In genomic region chr1:16057314-16057915, GRCh38 we compare ENCODE assay signal across 15 cellular contexts. TPM values are rescaled to one million over a fixed set of nuclear protein-coding genes. Genes with fewer than 3 reads are reported as not detected.
DNase-seq lines count a peak whose midpoint lies in the region; ATAC-seq, FAIRE-seq and TF ChIP-seq lines count a peak whose summit lies in the region.
"Not testable (repeated sequence)": the region's sequence is repeated elsewhere in the genome, so short reads cannot be mapped to it uniquely, and the experiment has no call there.
"Had no signal": no experiment of that assay in that cellular context is flagged by ENCODE, and none has a peak within 500 bp of the region (broad histone marks: within the 10 kb centered on the region; RNA-seq: fewer than 3 reads in every experiment).

No MANE protein-coding gene starts in this region.

- in situ Hi-C loops in K562 (cut with MboI): not testable (repeated sequence)

- H3K4me2 ChIP-seq in K562 (ENCODE audit: insufficient read depth, low read length): not testable (repeated sequence)

- not testable (repeated sequence) for H3K9me1 ChIP-seq in K562 (ENCODE audit: control insufficient read depth, insufficient read depth, low read length)

- TF ChIP-seq POLR2A in K562 (conservative IDR thresholded peaks at IDR 0.05); right lobe of liver (IDR thresholded peaks at IDR 0.05): not testable (repeated sequence)

- 23% methylated on average over 6 of the region's 7 CpGs for WGBS in K562 (ENCODE audit: insufficient coverage, low coverage, missing lambda C conversion rate)
- WGBS in right lobe of liver (ENCODE audit: insufficient coverage, low coverage, low lambda C conversion rate, missing lambda C conversion rate): 51% methylated on average over 7 of the region's 7 CpGs

- FAIRE-seq in K562 (lab: Jason Lieb, UNC): not testable (repeated sequence)

- not testable (repeated sequence) for H3K36me3 Mint-ChIP-seq in activated CD8-positive, alpha-beta T cell treated with anti-CD3 and anti-CD28 coated beads, Interleukin-2, amount 10 ng/mL, durations not matched to agents 7 days and 5 days (ENCODE audit: low read depth)

- H3K27ac Mint-ChIP-seq in activated CD8-positive, alpha-beta T cell treated with anti-CD3 and anti-CD28 coated beads, Interleukin-2, amount 10 ng/mL, durations not matched to agents 7 days and 5 days: peak overlapping the region; percentile 16

- intact Hi-C loops in K562 (cut with micrococcal nuclease) (loop anchor here (1.0 to 5.0 kb wide), 2 partner anchors 24 to 260 kb away; no protein-coding TSS in a partner anchor), Right ventricle myocardium superior (cut with DNase I) (loop anchor here (2.0 to 10.0 kb wide), 3 partner anchors 25 to 263 kb away; no protein-coding TSS in a partner anchor), right lobe of liver (cut with DNase I) (loop anchor here (5.0 to 10.0 kb wide), 2 partner anchors 50 to 53 kb away; partner anchors contain the start of gene SRARP (in 1 of the 2))

- not testable (repeated sequence) for H2AFZ ChIP-seq in K562 (ENCODE audit: low read depth, low read length)

- H4K20me1 ChIP-seq in K562 (replicated peaks; ENCODE audit: control insufficient read depth, insufficient read depth, low read length): not testable (repeated sequence)

- CTCF ChIA-PET in activated CD8-positive, alpha-beta T cell treated with anti-CD3 and anti-CD28 coated beads, Interleukin-2, amount 10 ng/mL, durations not matched to agents 7 days and 5 days (lab: Charles Lee): interaction anchor here (1.0 to 1.7 kb wide), 2 partner anchors 21 to 266 kb away, joined by 3 to 6 read pairs; no protein-coding TSS in a partner anchor
- CTCF ChIA-PET in K562 (lab: Yijun Ruan, JAX; ENCODE audit: low intra/inter-chr PET ratio): interaction anchor here (3.4 kb wide), 1 partner anchor 49 kb away, joined by 53 read pairs; no protein-coding TSS in a partner anchor

- POLR2A ChIA-PET in activated CD8-positive, alpha-beta T cell treated with anti-CD3 and anti-CD28 coated beads, Interleukin-2, amount 10 ng/mL, durations not matched to agents 7 days and 5 days (lab: Charles Lee): not testable (repeated sequence)
- POLR2A ChIA-PET in K562 (lab: Yijun Ruan, JAX): interaction anchor here (0.6 to 1.2 kb wide), 5 partner anchors 19 to 149 kb away, joined by 3 to 6 read pairs (median 4); no protein-coding TSS in a partner anchor

- not testable (repeated sequence) for H3K9me3 Mint-ChIP-seq in activated CD8-positive, alpha-beta T cell treated with anti-CD3 and anti-CD28 coated beads, Interleukin-2, amount 10 ng/mL, durations not matched to agents 7 days and 5 days (ENCODE audit: insufficient read depth)

- TF ChIP-seq CTCF in K562 (IDR thresholded peaks at IDR 0.05 in 2 of 3, conservative IDR thresholded peaks at IDR 0.05 in 1 of 3; ENCODE audit: insufficient read depth in 2 of 3, low read depth in 1 of 3, low read length in 3 of 3); right lobe of liver (IDR thresholded peaks at IDR 0.05): not testable (repeated sequence)

- not testable (repeated sequence) for TF ChIP-seq RAD21 in K562 (CRISPR knock-in tag; conservative IDR thresholded peaks at IDR 0.05 in 1 of 2, IDR thresholded peaks at IDR 0.05 in 1 of 2)

- not testable (repeated sequence) for H3K27me3 Mint-ChIP-seq in activated CD8-positive, alpha-beta T cell treated with anti-CD3 and anti-CD28 coated beads, Interleukin-2, amount 10 ng/mL, durations not matched to agents 7 days and 5 days (ENCODE audit: low read depth)

- peak; percentile 16 for DNase-seq in OCI-M1 (lab: John Stamatoyannopoulos, UW)
- not testable (repeated sequence) for DNase-seq in activated CD8-positive, alpha-beta T cell treated with anti-CD3 and anti-CD28 coated beads, Interleukin-2, amount 10 ng/mL, durations not matched to agents 7 days and 5 days; K562 (ENCODE audit: extremely low read depth in 1 of 4, low spot score in 3 of 4); Right ventricle myocardium superior; left lobe of liver (ENCODE audit: low spot score); right lobe of liver

- H3K36me3 ChIP-seq in K562 (ENCODE audit: control insufficient read depth, insufficient read depth, low read length); right lobe of liver: not testable (repeated sequence)

- peaks cover 17% of the 10 kb centered on the region for H3K4me1 Mint-ChIP-seq in activated CD8-positive, alpha-beta T cell treated with anti-CD3 and anti-CD28 coated beads, Interleukin-2, amount 10 ng/mL, durations not matched to agents 7 days and 5 days (ENCODE audit: low read depth)

- H3K9ac ChIP-seq in K562 (ENCODE audit: insufficient read depth in 1 of 2, low read depth in 2 of 2, low read length in 2 of 2): peak overlapping the region in 1 of 2 experiments; percentile 54; a peak in 2 of 4 replicates

- H3K4me3 Mint-ChIP-seq in activated CD8-positive, alpha-beta T cell treated with anti-CD3 and anti-CD28 coated beads, Interleukin-2, amount 10 ng/mL, durations not matched to agents 7 days and 5 days: not testable (repeated sequence)

- not testable (repeated sequence) for H3K4me3 ChIP-seq in K562, right lobe of liver

- BruUV-seq in K562 (replicated peaks; lab: Mats Ljungman, UMichigan): not testable (repeated sequence)

- not testable (repeated sequence) for H3K27ac ChIP-seq in K562 (ENCODE audit: extremely low read depth, low read depth, low read length); right lobe of liver

- H3K9me3 ChIP-seq in K562 (replicated peaks; ENCODE audit: control insufficient read depth, insufficient read depth, low read depth, low read length); right lobe of liver: not testable (repeated sequence)

- H3K4me1 ChIP-seq in K562 (replicated peaks in 1 of 2; ENCODE audit: control insufficient read depth in 2 of 2, insufficient read depth in 2 of 2, low read length in 2 of 2): peaks cover 32 to 36% of the 10 kb centered on the region in 2 experiments; a peak in 4 of 5 replicates
- H3K4me1 ChIP-seq in right lobe of liver: not testable (repeated sequence)

- not testable (repeated sequence) for ATAC-seq in activated CD8-positive, alpha-beta T cell treated with anti-CD3 and anti-CD28 coated beads, Interleukin-2, amount 10 ng/mL, durations not matched to agents 7 days and 5 days; K562
- ATAC-seq in Right ventricle myocardium superior (ENCODE audit: poor library complexity) (peak; percentile 24), left lobe of liver (peak; percentile 20), right lobe of liver (peak; percentile 7 to 65 (median 27))

- not testable (repeated sequence) for H3K79me2 ChIP-seq in K562 (ENCODE audit: control insufficient read depth, insufficient read depth, low read length)

- TF ChIP-seq EP300 in K562 (IDR thresholded peaks at IDR 0.05; ENCODE audit: low read length): not testable (repeated sequence)

- not testable (repeated sequence) for H3K27me3 ChIP-seq in K562 (ENCODE audit: control insufficient read depth in 2 of 2, insufficient read depth in 2 of 2, low read length in 2 of 2); right lobe of liver

RNA-seq across cellular contexts. Expression of gene CLCNKB, which starts 13.8 kb away (rescaled TPM):
- total RNA-seq in activated CD8-positive, alpha-beta T cell treated with anti-CD3 and anti-CD28 coated beads, Interleukin-2, amount 10 ng/mL, durations not matched to agents 7 days and 5 days: not detected
- total RNA-seq in K562 (2011; cell fraction: chromatin; rRNA removed; ENCODE audit: low replicate concordance): 1.2 and 5.1 TPM in 2 replicates
- 3.3 and 5.3 TPM in 2 replicates for total RNA-seq in K562 (2011; cell fraction: nucleolus; rRNA removed)
- 1.8 and 2.3 TPM in 2 replicates for total RNA-seq in K562 (2011; cell fraction: nucleoplasm; rRNA removed)
- 0.64 and 1.6 TPM in 2 replicates for total RNA-seq in K562 (2014; rRNA removed)
- total RNA-seq in K562 (2014; rRNA removed; fragmentation: Illumina TruSeq; extraction: Trizol): 0.32 and 0.40 TPM in 2 replicates
- 0.19 and 0.29 TPM in 2 replicates for total RNA-seq in K562 (2015; rRNA removed; fragmentation: Illumina TruSeq; extraction: Trizol)
- total RNA-seq in K562 (2021): 1.1 TPM in 2 replicates
- polyA plus RNA-seq in K562 (2011; rRNA removed): 1.4 and 4.0 TPM in 2 replicates
- polyA plus RNA-seq in K562 (2011; cell fraction: cytosol; rRNA removed): 3.6 and 5.5 TPM in 2 replicates
- polyA plus RNA-seq in K562 (2011; cell fraction: nucleus; rRNA removed): 22.9 and 26.0 TPM in 2 replicates
- polyA plus RNA-seq in K562 (2012): 0.48 and 1.8 TPM in 2 replicates
- polyA plus RNA-seq in K562 (2014; fragmentation: Illumina TruSeq; extraction: Trizol): 0.97 and 1.1 TPM in 2 replicates
- polyA plus RNA-seq in K562 (2014; fragmentation: Nextera tagmentation; extraction: Ambion mirVana): under 1 TPM; 0.08 to 0.49 TPM
- polyA plus RNA-seq in K562 (2014; rRNA removed): 1.2 and 1.7 TPM in 2 replicates
- polyA minus RNA-seq in K562 (2011; rRNA and poly(A)+ RNA removed): 0.99 and 1.2 TPM in 2 replicates
- 1.0 TPM in 1 of 2 replicates, not detected in the other for polyA minus RNA-seq in K562 (2011; cell fraction: cytosol; rRNA and poly(A)+ RNA removed)
- 1.5 and 2.3 TPM in 2 replicates for polyA minus RNA-seq in K562 (2011; cell fraction: nucleus; rRNA and poly(A)+ RNA removed)
- total RNA-seq in Right ventricle myocardium superior: 2.5 TPM
- total RNA-seq in left lobe of liver: not detected
- not detected for total RNA-seq in right lobe of liver
- total RNA-seq: A172; Calu3; CD4-positive, alpha-beta memory T cell; H4 had no signal
- polyA plus RNA-seq: CD4-positive, alpha-beta memory T cell had no signal

RNA-seq across cellular contexts. Expression of gene FAM131C, which starts 16.0 kb away (rescaled TPM):
- total RNA-seq in activated CD8-positive, alpha-beta T cell treated with anti-CD3 and anti-CD28 coated beads, Interleukin-2, amount 10 ng/mL, durations not matched to agents 7 days and 5 days: 1 to 10 TPM; 6.0 to 6.1 TPM
- total RNA-seq in K562 (2011; cell fraction: chromatin; rRNA removed; ENCODE audit: low replicate concordance): 0.23 TPM in 1 of 2 replicates, not detected in the other
- not detected in 2 replicates for total RNA-seq in K562 (2011; cell fraction: nucleolus; rRNA removed)
- total RNA-seq in K562 (2011; cell fraction: nucleoplasm; rRNA removed): not detected in 2 replicates
- not detected in 2 replicates for total RNA-seq in K562 (2014; rRNA removed)
- total RNA-seq in K562 (2014; rRNA removed; fragmentation: Illumina TruSeq; extraction: Trizol): not detected in 2 replicates
- total RNA-seq in K562 (2015; rRNA removed; fragmentation: Illumina TruSeq; extraction: Trizol): not detected in 2 replicates
- 0.16 and 0.18 TPM in 2 replicates for total RNA-seq in K562 (2021)
- polyA plus RNA-seq in K562 (2011; rRNA removed): 0.10 and 0.12 TPM in 2 replicates
- 0.18 and 0.64 TPM in 2 replicates for polyA plus RNA-seq in K562 (2011; cell fraction: cytosol; rRNA removed)
- polyA plus RNA-seq in K562 (2011; cell fraction: nucleus; rRNA removed): 0.17 and 0.18 TPM in 2 replicates
- polyA plus RNA-seq in K562 (2012): 0.07 and 0.32 TPM in 2 replicates
- polyA plus RNA-seq in K562 (2014; fragmentation: Illumina TruSeq; extraction: Trizol): 0.11 TPM in 1 of 2 replicates, not detected in the other
- polyA plus RNA-seq in K562 (2014; fragmentation: Nextera tagmentation; extraction: Ambion mirVana): not detected
- 0.29 TPM in 1 of 2 replicates, not detected in the other for polyA plus RNA-seq in K562 (2014; rRNA removed)
- polyA minus RNA-seq in K562 (2011; rRNA and poly(A)+ RNA removed): not detected in 2 replicates
- polyA minus RNA-seq in K562 (2011; cell fraction: cytosol; rRNA and poly(A)+ RNA removed): 0.86 TPM in 1 of 2 replicates, not detected in the other
- polyA minus RNA-seq in K562 (2011; cell fraction: nucleus; rRNA and poly(A)+ RNA removed): 0.13 TPM in 1 of 2 replicates, not detected in the other
- total RNA-seq in Right ventricle myocardium superior: 4.5 TPM
- not detected for total RNA-seq in left lobe of liver
- total RNA-seq in right lobe of liver: under 1 TPM in 2 of 6 experiments, not detected in 4; 0.19 to 1.00 TPM
- total RNA-seq: CD4-positive, alpha-beta memory T cell had no signal

RNA-seq across cellular contexts. Expression of gene CLCNKA, which starts 35.6 kb away (rescaled TPM):
- not detected for total RNA-seq in activated CD8-positive, alpha-beta T cell treated with anti-CD3 and anti-CD28 coated beads, Interleukin-2, amount 10 ng/mL, durations not matched to agents 7 days and 5 days
- 0.55 and 2.4 TPM in 2 replicates for total RNA-seq in K562 (2011; cell fraction: chromatin; rRNA removed; ENCODE audit: low replicate concordance)
- total RNA-seq in K562 (2011; cell fraction: nucleolus; rRNA removed): 0.92 and 2.0 TPM in 2 replicates
- 0.76 and 2.0 TPM in 2 replicates for total RNA-seq in K562 (2011; cell fraction: nucleoplasm; rRNA removed)
- total RNA-seq in K562 (2014; rRNA removed): 0.18 TPM in 1 of 2 replicates, not detected in the other
- not detected in 2 replicates for total RNA-seq in K562 (2014; rRNA removed; fragmentation: Illumina TruSeq; extraction: Trizol)
- total RNA-seq in K562 (2015; rRNA removed; fragmentation: Illumina TruSeq; extraction: Trizol): not detected in 2 replicates
- 0.07 and 0.18 TPM in 2 replicates for total RNA-seq in K562 (2021)
- polyA plus RNA-seq in K562 (2011; rRNA removed): 0.10 and 0.45 TPM in 2 replicates
- polyA plus RNA-seq in K562 (2011; cell fraction: cytosol; rRNA removed): 0.24 and 1.1 TPM in 2 replicates
- 4.6 and 6.0 TPM in 2 replicates for polyA plus RNA-seq in K562 (2011; cell fraction: nucleus; rRNA removed)
- 0.14 and 0.35 TPM in 2 replicates for polyA plus RNA-seq in K562 (2012)
- polyA plus RNA-seq in K562 (2014; fragmentation: Illumina TruSeq; extraction: Trizol): 0.10 TPM in 1 of 2 replicates, not detected in the other
- under 1 TPM in 1 of 2 experiments, not detected in 1; 0.03 TPM for polyA plus RNA-seq in K562 (2014; fragmentation: Nextera tagmentation; extraction: Ambion mirVana)
- 0.37 TPM in 1 of 2 replicates, not detected in the other for polyA plus RNA-seq in K562 (2014; rRNA removed)
- 0.07 TPM in 1 of 2 replicates, not detected in the other for polyA minus RNA-seq in K562 (2011; rRNA and poly(A)+ RNA removed)
- not detected in 2 replicates for polyA minus RNA-seq in K562 (2011; cell fraction: cytosol; rRNA and poly(A)+ RNA removed)
- 0.56 and 0.94 TPM in 2 replicates for polyA minus RNA-seq in K562 (2011; cell fraction: nucleus; rRNA and poly(A)+ RNA removed)
- 0.35 TPM for total RNA-seq in Right ventricle myocardium superior
- 0.08 TPM for total RNA-seq in left lobe of liver
- total RNA-seq in right lobe of liver: under 1 TPM in 2 of 6 experiments, not detected in 4; 0.43 to 0.47 TPM
- total RNA-seq: A172; A673; Calu3; CD4-positive, alpha-beta memory T cell; Daoy; H4 had no signal
- polyA plus RNA-seq: CD4-positive, alpha-beta memory T cell had no signal

RNA-seq across cellular contexts. Expression of gene HSPB7, which starts 39.6 kb away (rescaled TPM):
- not detected for total RNA-seq in activated CD8-positive, alpha-beta T cell treated with anti-CD3 and anti-CD28 coated beads, Interleukin-2, amount 10 ng/mL, durations not matched to agents 7 days and 5 days
- 0.44 TPM in 1 of 2 replicates, not detected in the other for total RNA-seq in K562 (2011; cell fraction: chromatin; rRNA removed; ENCODE audit: low replicate concordance)
- total RNA-seq in K562 (2011; cell fraction: nucleolus; rRNA removed): not detected in 2 replicates
- total RNA-seq in K562 (2011; cell fraction: nucleoplasm; rRNA removed): 0.31 TPM in 1 of 2 replicates, not detected in the other
- 0.05 TPM in 1 of 2 replicates, not detected in the other for total RNA-seq in K562 (2014; rRNA removed)
- total RNA-seq in K562 (2014; rRNA removed; fragmentation: Illumina TruSeq; extraction: Trizol): not detected in 2 replicates
- total RNA-seq in K562 (2015; rRNA removed; fragmentation: Illumina TruSeq; extraction: Trizol): not detected in 2 replicates
- 0.09 TPM in 1 of 2 replicates, not detected in the other for total RNA-seq in K562 (2021)
- 0.07 and 0.08 TPM in 2 replicates for polyA plus RNA-seq in K562 (2011; rRNA removed)
- polyA plus RNA-seq in K562 (2011; cell fraction: cytosol; rRNA removed): 0.03 and 0.04 TPM in 2 replicates
- 0.07 and 0.08 TPM in 2 replicates for polyA plus RNA-seq in K562 (2011; cell fraction: nucleus; rRNA removed)
- polyA plus RNA-seq in K562 (2012): 0.16 and 0.17 TPM in 2 replicates
- polyA plus RNA-seq in K562 (2014; fragmentation: Illumina TruSeq; extraction: Trizol): 0.19 TPM in 1 of 2 replicates, not detected in the other
- polyA plus RNA-seq in K562 (2014; fragmentation: Nextera tagmentation; extraction: Ambion mirVana): not detected
- polyA plus RNA-seq in K562 (2014; rRNA removed): not detected in 2 replicates
- not detected in 2 replicates for polyA minus RNA-seq in K562 (2011; rRNA and poly(A)+ RNA removed)
- polyA minus RNA-seq in K562 (2011; cell fraction: cytosol; rRNA and poly(A)+ RNA removed): not detected in 2 replicates
- not detected in 2 replicates for polyA minus RNA-seq in K562 (2011; cell fraction: nucleus; rRNA and poly(A)+ RNA removed)
- total RNA-seq in Right ventricle myocardium superior: 3,577 TPM
- 1.2 TPM for total RNA-seq in left lobe of liver
- 1 to 10 TPM in 4 of 6 experiments, under 1 TPM in 2; 0.54 to 2.0 (median 1.2) TPM for total RNA-seq in right lobe of liver
- total RNA-seq: A172; A673; Calu3; CD4-positive, alpha-beta memory T cell; GM23338; H4 had no signal
- polyA plus RNA-seq: CD4-positive, alpha-beta memory T cell had no signal

RNA-seq across cellular contexts. Expression of gene SRARP, which starts 53.4 kb away (rescaled TPM):
- not detected for total RNA-seq in activated CD8-positive, alpha-beta T cell treated with anti-CD3 and anti-CD28 coated beads, Interleukin-2, amount 10 ng/mL, durations not matched to agents 7 days and 5 days
- not detected in 2 replicates for total RNA-seq in K562 (2011; cell fraction: chromatin; rRNA removed; ENCODE audit: low replicate concordance)
- not detected in 2 replicates for total RNA-seq in K562 (2011; cell fraction: nucleolus; rRNA removed)
- not detected in 2 replicates for total RNA-seq in K562 (2011; cell fraction: nucleoplasm; rRNA removed)
- total RNA-seq in K562 (2014; rRNA removed) (not detected in 2 replicates), K562 (2014; rRNA removed; fragmentation: Illumina TruSeq; extraction: Trizol) (not detected in 2 replicates), K562 (2015; rRNA removed; fragmentation: Illumina TruSeq; extraction: Trizol) (not detected in 2 replicates), K562 (2021) (not detected in 2 replicates), Right ventricle myocardium superior (0.59 TPM), left lobe of liver (not detected), right lobe of liver (not detected)
- polyA plus RNA-seq in K562 (2011; rRNA removed) (not detected in 2 replicates), K562 (2014; fragmentation: Illumina TruSeq; extraction: Trizol) (not detected in 2 replicates), K562 (2014; fragmentation: Nextera tagmentation; extraction: Ambion mirVana) (not detected), K562 (2014; rRNA removed) (not detected in 2 replicates)
- not detected in 2 replicates for polyA plus RNA-seq in K562 (2011; cell fraction: cytosol; rRNA removed)
- not detected in 2 replicates for polyA plus RNA-seq in K562 (2011; cell fraction: nucleus; rRNA removed)
- polyA plus RNA-seq in K562 (2012): not detected in 2 replicates
- polyA minus RNA-seq in K562 (2011; rRNA and poly(A)+ RNA removed): not detected in 2 replicates
- polyA minus RNA-seq in K562 (2011; cell fraction: cytosol; rRNA and poly(A)+ RNA removed): not detected in 2 replicates
- not detected in 2 replicates for polyA minus RNA-seq in K562 (2011; cell fraction: nucleus; rRNA and poly(A)+ RNA removed)
- total RNA-seq: A172; A673; Calu3; CD4-positive, alpha-beta memory T cell; Daoy; G401; GM23338; H4 had no signal
- polyA plus RNA-seq: BJ; CD4-positive, alpha-beta memory T cell; GM23338 had no signal
